In the genomic region with DNA sequence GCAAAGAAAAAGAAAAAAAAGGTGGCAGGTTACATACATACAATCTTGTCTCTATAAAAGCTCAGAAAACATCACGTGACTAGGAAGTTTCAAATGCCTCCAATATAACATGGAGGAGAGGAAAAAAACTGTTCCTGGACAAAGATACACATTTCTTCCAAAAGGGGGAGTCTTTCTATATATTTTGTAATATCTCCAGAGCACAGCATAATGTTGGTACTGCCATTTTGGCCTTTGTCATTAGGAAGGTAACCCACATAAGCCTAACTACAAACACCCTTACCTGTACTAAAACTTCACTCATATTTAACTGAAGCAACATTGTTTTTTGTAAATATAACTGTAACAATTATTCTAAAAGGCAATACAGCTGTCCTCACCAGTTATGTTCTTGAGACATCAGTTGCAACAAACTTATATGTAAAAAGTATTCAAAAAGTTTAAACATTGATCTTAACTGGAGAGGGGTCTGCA, we compare ENCODE assay signal across 9 cellular contexts. TPM values are rescaled to one million over a fixed set of nuclear protein-coding genes. Genes with fewer than 3 reads are reported as not detected.
DNase-seq lines count a peak whose midpoint lies in the region; ATAC-seq, FAIRE-seq and TF ChIP-seq lines count a peak whose summit lies in the region.
"Had no signal": no experiment of that assay in that cellular context is flagged by ENCODE, and none has a peak within 500 bp of the region (broad histone marks: within the 10 kb centered on the region; RNA-seq: fewer than 3 reads in every experiment).

No MANE protein-coding gene starts in this region.

- H3K4me1 Mint-ChIP-seq in activated naive CD8-positive, alpha-beta T cell treated with anti-CD3 and anti-CD28 coated beads, Interleukin-2, amount 10 ng/mL, durations not matched to agents 7 days and 5 days = peaks cover 28% of the 10 kb centered on the region

- no peaks in the 10 kb centered on the region for H3K9me3 Mint-ChIP-seq in activated naive CD8-positive, alpha-beta T cell treated with anti-CD3 and anti-CD28 coated beads, Interleukin-2, amount 10 ng/mL, durations not matched to agents 7 days and 5 days

- POLR2A ChIA-PET in BJ (lab: Charles Lee) = no interaction called here
- POLR2A ChIA-PET in activated naive CD8-positive, alpha-beta T cell treated with anti-CD3 and anti-CD28 coated beads, Interleukin-2, amount 10 ng/mL, durations not matched to agents 7 days and 5 days (lab: Charles Lee) = interaction anchor here (1.1 kb wide), 1 partner anchor 20 kb away, joined by 3 read pairs; no protein-coding TSS in a partner anchor

- no peak for TF ChIP-seq CTCF in BJ (IDR thresholded peaks at IDR 0.05; ENCODE audit: insufficient read depth, low read depth, low read length)

- no peak for FAIRE-seq in GM19239 (lab: Jason Lieb, UNC)

- peak; percentile 19 for DNase-seq in BJ (ENCODE audit: low read depth)
- DNase-seq in HCEC 1CT = peak; percentile 73
- DNase-seq in NCI-H460 (ENCODE audit: extremely low read depth, low read depth) = peak; percentile 80
- DNase-seq in activated naive CD8-positive, alpha-beta T cell treated with anti-CD3 and anti-CD28 coated beads, Interleukin-2, amount 10 ng/mL, durations not matched to agents 7 days and 5 days = no peak
- DNase-seq in left kidney (ENCODE audit: low read depth, low spot score) = peak; percentile 85
- DNase-seq in GM19239 (ENCODE audit: insufficient read length, low spot score) = no peak
- no peak for DNase-seq in middle frontal gyrus (ENCODE audit: extremely low spot score, low spot score)

- H3K4me3 Mint-ChIP-seq in activated naive CD8-positive, alpha-beta T cell treated with anti-CD3 and anti-CD28 coated beads, Interleukin-2, amount 10 ng/mL, durations not matched to agents 7 days and 5 days = peak overlapping the region; percentile 97

- ATAC-seq in activated naive CD8-positive, alpha-beta T cell treated with anti-CD3 and anti-CD28 coated beads, Interleukin-2, amount 10 ng/mL, durations not matched to agents 7 days and 5 days (ENCODE audit: low read depth) = no peak
- no peak for ATAC-seq in GM21619 (IDR thresholded peaks at IDR 0.05; ENCODE audit: unreplicated experiment)

- H3K27me3 ChIP-seq in BJ (ENCODE audit: control insufficient read depth, insufficient read depth, low read length) = no peaks in the 10 kb centered on the region
- H3K27me3 ChIP-seq: SJSA1 had no signal

- H3K27ac Mint-ChIP-seq in activated naive CD8-positive, alpha-beta T cell treated with anti-CD3 and anti-CD28 coated beads, Interleukin-2, amount 10 ng/mL, durations not matched to agents 7 days and 5 days = no peak overlapping the region

- H3K36me3 ChIP-seq in BJ (ENCODE audit: control insufficient read depth, insufficient read depth, low read length) = peaks cover 2% of the 10 kb centered on the region

- H3K4me3 ChIP-seq in BJ (ENCODE audit: low read depth, low read length) = no peak overlapping the region

- CTCF ChIA-PET in BJ (lab: Yijun Ruan, JAX) = interaction anchor here (0.7 to 2.9 kb wide), 8 partner anchors 10 to 362 kb away, joined by 3 to 14 read pairs (median 4); a partner anchor contains a TSS

- peaks cover 18% of the 10 kb centered on the region for H3K36me3 Mint-ChIP-seq in activated naive CD8-positive, alpha-beta T cell treated with anti-CD3 and anti-CD28 coated beads, Interleukin-2, amount 10 ng/mL, durations not matched to agents 7 days and 5 days

- H3K27me3 Mint-ChIP-seq in activated naive CD8-positive, alpha-beta T cell treated with anti-CD3 and anti-CD28 coated beads, Interleukin-2, amount 10 ng/mL, durations not matched to agents 7 days and 5 days = peaks cover 12% of the 10 kb centered on the region

RNA-seq across cellular contexts. Expression of a gene that starts 1.2 kb away (rescaled TPM):
- 478 and 758 TPM in 2 replicates for polyA plus RNA-seq in BJ (2011; rRNA removed)
- 183 and 269 TPM in 2 replicates for polyA minus RNA-seq in BJ (2011; rRNA and poly(A)+ RNA removed)
- 1,343 and 1,385 TPM in 2 replicates for total RNA-seq in NCI-H460 (2014; rRNA removed; shearing (Covaris generic))
- 343 and 462 TPM in 2 replicates for polyA plus RNA-seq in NCI-H460 (2014; cell fraction: nucleus; rRNA removed)
- total RNA-seq in activated naive CD8-positive, alpha-beta T cell treated with anti-CD3 and anti-CD28 coated beads, Interleukin-2, amount 10 ng/mL, durations not matched to agents 7 days and 5 days = 100 to 1,000 TPM; 658 to 664 TPM

RNA-seq across cellular contexts. Expression of a gene that starts 48.4 kb away (rescaled TPM):
- polyA plus RNA-seq in BJ (2011; rRNA removed) = 4.3 and 4.9 TPM in 2 replicates
- 2.6 and 2.7 TPM in 2 replicates for polyA minus RNA-seq in BJ (2011; rRNA and poly(A)+ RNA removed)
- total RNA-seq in NCI-H460 (2014; rRNA removed; shearing (Covaris generic)) = 15.6 and 16.6 TPM in 2 replicates
- 2.5 and 3.4 TPM in 2 replicates for polyA plus RNA-seq in NCI-H460 (2014; cell fraction: nucleus; rRNA removed)
- total RNA-seq in activated naive CD8-positive, alpha-beta T cell treated with anti-CD3 and anti-CD28 coated beads, Interleukin-2, amount 10 ng/mL, durations not matched to agents 7 days and 5 days = under 1 TPM in 1 of 2 experiments, not detected in 1; 0.14 TPM

Comparison
In these comparisons a context has a peak if more than half of its experiments do, and no peak if none do; other contexts are left out.
1. DNase-seq: peak in BJ (single experiment), HCEC 1CT (single experiment), NCI-H460 (single experiment) and left kidney (single experiment); none in activated naive CD8-positive, alpha-beta T cell treated with anti-CD3 and anti-CD28 coated beads, Interleukin-2, amount 10 ng/mL, durations not matched to agents 7 days and 5 days (single experiment), GM19239 (single experiment) and middle frontal gyrus (single experiment).
2. RNA of a gene that starts 48.4 kb away (total RNA-seq): 15.6 to 16.6 TPM in NCI-H460; 0.14 TPM in activated naive CD8-positive, alpha-beta T cell treated with anti-CD3 and anti-CD28 coated beads, Interleukin-2, amount 10 ng/mL, durations not matched to agents 7 days and 5 days; every median in the first group is over 10 times any median in the second.